Comparison of ENCODE assay signal across 17 cellular contexts in the genomic region with DNA sequence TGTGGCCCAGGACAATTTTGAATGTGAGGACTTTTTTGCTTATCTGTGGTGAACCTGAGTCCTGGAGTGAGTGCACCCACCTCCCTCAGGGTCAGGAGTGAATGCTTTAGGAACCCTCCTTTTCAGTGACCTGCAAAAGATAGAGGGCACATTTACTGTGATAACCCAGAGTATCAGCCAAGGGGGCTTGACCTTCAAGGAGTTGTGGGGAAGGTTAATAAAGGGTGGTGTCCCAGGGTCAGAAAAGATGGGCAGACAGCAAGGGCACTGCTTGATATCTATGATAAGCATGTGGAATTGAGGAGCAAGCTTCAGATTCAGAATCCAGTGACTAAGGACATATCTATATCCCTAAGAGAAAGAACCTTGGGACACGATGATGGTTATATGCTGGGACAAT. TPM values are rescaled to one million over a fixed set of nuclear protein-coding genes. Genes with fewer than 3 reads are reported as not detected.
A peak's percentile ranks its signal among the peaks of the same experiment; 100 is the strongest.
DNase-seq lines count a peak whose midpoint lies in the region; ATAC-seq lines count a peak whose summit lies in the region.
"Had no signal": no experiment of that assay in that cellular context is flagged by ENCODE, and none has a peak within 500 bp of the region (broad histone marks: within the 10 kb centered on the region; RNA-seq: fewer than 3 reads in every experiment).

No MANE protein-coding gene starts in this region.

- peaks cover 33% of the 10 kb centered on the region for H3K36me3 Mint-ChIP-seq in activated naive CD4-positive, alpha-beta T cell treated with anti-CD3 and anti-CD28 coated beads, Interleukin-2, amount 50 U/mL, for 24 hours
- peaks cover 58% of the 10 kb centered on the region for H3K36me3 Mint-ChIP-seq in T-helper 2 cell treated with Interferon-gamma antibody and Interleukin-4, amounts not matched to agents 5 μg/mL and 100 μg/mL, for 36 hours (ENCODE audit: low read depth)
- peaks cover 55% of the 10 kb centered on the region for H3K36me3 Mint-ChIP-seq in activated naive CD8-positive, alpha-beta T cell treated with anti-CD3 and anti-CD28 coated beads, Interleukin-2, amount 10 ng/mL, durations not matched to agents 7 days and 5 days
- peaks cover 75% of the 10 kb centered on the region for H3K36me3 Mint-ChIP-seq in stimulated activated memory B cell treated with anti-CD40 and anti-IgM and Interleukin-4, amounts not matched to agents 10 μg/mL and 1 μg/mL and 100 μg/mL, for 72 hours

- POLR2A ChIA-PET in activated naive CD8-positive, alpha-beta T cell treated with anti-CD3 and anti-CD28 coated beads, Interleukin-2, amount 10 ng/mL, durations not matched to agents 7 days and 5 days (lab: Charles Lee): interaction anchor here (0.7 to 1.1 kb wide), 3 partner anchors 15 to 51 kb away, joined by 3 to 6 read pairs (median 3); no protein-coding TSS in a partner anchor

- ATAC-seq in activated naive CD8-positive, alpha-beta T cell treated with anti-CD3 and anti-CD28 coated beads, Interleukin-2, amount 10 ng/mL, durations not matched to agents 7 days and 5 days (ENCODE audit: low read depth): no peak
- no peak for ATAC-seq in stimulated activated memory B cell treated with anti-CD40 and anti-IgM and Interleukin-4, amounts not matched to agents 10 μg/mL and 1 μg/mL and 100 μg/mL, for 72 hours
- ATAC-seq in HG03442 (IDR thresholded peaks at IDR 0.05; ENCODE audit: unreplicated experiment): no peak

- no peaks in the 10 kb centered on the region for H3K9me3 Mint-ChIP-seq in activated naive CD4-positive, alpha-beta T cell treated with anti-CD3 and anti-CD28 coated beads, Interleukin-2, amount 50 U/mL, for 24 hours
- no peaks in the 10 kb centered on the region for H3K9me3 Mint-ChIP-seq in T-helper 2 cell treated with Interferon-gamma antibody and Interleukin-4, amounts not matched to agents 5 μg/mL and 100 μg/mL, for 36 hours
- H3K9me3 Mint-ChIP-seq in activated naive CD8-positive, alpha-beta T cell treated with anti-CD3 and anti-CD28 coated beads, Interleukin-2, amount 10 ng/mL, durations not matched to agents 7 days and 5 days: no peaks in the 10 kb centered on the region
- no peaks in the 10 kb centered on the region for H3K9me3 Mint-ChIP-seq in stimulated activated memory B cell treated with anti-CD40 and anti-IgM and Interleukin-4, amounts not matched to agents 10 μg/mL and 1 μg/mL and 100 μg/mL, for 72 hours

- H3K27me3 Mint-ChIP-seq in activated naive CD4-positive, alpha-beta T cell treated with anti-CD3 and anti-CD28 coated beads, Interleukin-2, amount 50 U/mL, for 24 hours: no peaks in the 10 kb centered on the region
- no peaks in the 10 kb centered on the region for H3K27me3 Mint-ChIP-seq in T-helper 2 cell treated with Interferon-gamma antibody and Interleukin-4, amounts not matched to agents 5 μg/mL and 100 μg/mL, for 36 hours (ENCODE audit: low read depth)
- no peaks in the 10 kb centered on the region for H3K27me3 Mint-ChIP-seq in activated naive CD8-positive, alpha-beta T cell treated with anti-CD3 and anti-CD28 coated beads, Interleukin-2, amount 10 ng/mL, durations not matched to agents 7 days and 5 days
- no peaks in the 10 kb centered on the region for H3K27me3 Mint-ChIP-seq in stimulated activated memory B cell treated with anti-CD40 and anti-IgM and Interleukin-4, amounts not matched to agents 10 μg/mL and 1 μg/mL and 100 μg/mL, for 72 hours

- peaks cover 45% of the 10 kb centered on the region for H3K4me1 Mint-ChIP-seq in activated naive CD4-positive, alpha-beta T cell treated with anti-CD3 and anti-CD28 coated beads, Interleukin-2, amount 50 U/mL, for 24 hours
- H3K4me1 Mint-ChIP-seq in T-helper 2 cell treated with Interferon-gamma antibody and Interleukin-4, amounts not matched to agents 5 μg/mL and 100 μg/mL, for 36 hours (ENCODE audit: low read depth): peaks cover 18% of the 10 kb centered on the region
- peaks cover 31% of the 10 kb centered on the region for H3K4me1 Mint-ChIP-seq in activated naive CD8-positive, alpha-beta T cell treated with anti-CD3 and anti-CD28 coated beads, Interleukin-2, amount 10 ng/mL, durations not matched to agents 7 days and 5 days
- peaks cover 52% of the 10 kb centered on the region for H3K4me1 Mint-ChIP-seq in stimulated activated memory B cell treated with anti-CD40 and anti-IgM and Interleukin-4, amounts not matched to agents 10 μg/mL and 1 μg/mL and 100 μg/mL, for 72 hours

- DNase-seq in activated naive CD4-positive, alpha-beta T cell (lab: John Stamatoyannopoulos, UW): no peak
- no peak for DNase-seq in T-helper 2 cell treated with Interferon-gamma antibody and Interleukin-4, amounts not matched to agents 5 μg/mL and 100 μg/mL, for 36 hours (ENCODE audit: low spot score)
- no peak for DNase-seq in activated naive CD8-positive, alpha-beta T cell treated with anti-CD3 and anti-CD28 coated beads, Interleukin-2, amount 10 ng/mL, durations not matched to agents 7 days and 5 days
- DNase-seq in NCI-H2107 (lab: John Stamatoyannopoulos, UW) (no peak), 8988T (no peak)
- DNase-seq: activated effector memory CD4-positive, alpha-beta T cell treated with anti-CD3 and anti-CD28 coated beads, Interleukin-2, amount 50 U/mL, for 16 hours; cerebellar nuclear complex; GM23248; KG1; mammary epithelial cell; NCI-H2029 treated with DMSO at 0.1 percent for 48 hours; NCI-H510A; RPMI8226; spleen had no signal

- peak overlapping the region; percentile 93 for H3K4me3 Mint-ChIP-seq in activated naive CD4-positive, alpha-beta T cell treated with anti-CD3 and anti-CD28 coated beads, Interleukin-2, amount 50 U/mL, for 24 hours
- H3K4me3 Mint-ChIP-seq in T-helper 2 cell treated with Interferon-gamma antibody and Interleukin-4, amounts not matched to agents 5 μg/mL and 100 μg/mL, for 36 hours: peak overlapping the region; percentile 89
- H3K4me3 Mint-ChIP-seq in activated naive CD8-positive, alpha-beta T cell treated with anti-CD3 and anti-CD28 coated beads, Interleukin-2, amount 10 ng/mL, durations not matched to agents 7 days and 5 days: peak overlapping the region; percentile 97
- H3K4me3 Mint-ChIP-seq in stimulated activated memory B cell treated with anti-CD40 and anti-IgM and Interleukin-4, amounts not matched to agents 10 μg/mL and 1 μg/mL and 100 μg/mL, for 72 hours: peak overlapping the region; percentile 94

- H3K27ac Mint-ChIP-seq in activated naive CD4-positive, alpha-beta T cell treated with anti-CD3 and anti-CD28 coated beads, Interleukin-2, amount 50 U/mL, for 24 hours: no peak overlapping the region
- no peak overlapping the region for H3K27ac Mint-ChIP-seq in T-helper 2 cell treated with Interferon-gamma antibody and Interleukin-4, amounts not matched to agents 5 μg/mL and 100 μg/mL, for 36 hours
- peak overlapping the region; percentile 38 for H3K27ac Mint-ChIP-seq in activated naive CD8-positive, alpha-beta T cell treated with anti-CD3 and anti-CD28 coated beads, Interleukin-2, amount 10 ng/mL, durations not matched to agents 7 days and 5 days
- H3K27ac Mint-ChIP-seq in stimulated activated memory B cell treated with anti-CD40 and anti-IgM and Interleukin-4, amounts not matched to agents 10 μg/mL and 1 μg/mL and 100 μg/mL, for 72 hours: peak overlapping the region; percentile 100

RNA-seq across cellular contexts. Expression of gene HLA-A, which starts 4.5 kb away (rescaled TPM):
- 1,000 to 10,000 TPM; 2,013 to 2,035 TPM for total RNA-seq in activated naive CD8-positive, alpha-beta T cell treated with anti-CD3 and anti-CD28 coated beads, Interleukin-2, amount 10 ng/mL, durations not matched to agents 7 days and 5 days

Comparison
In these comparisons a context has a peak if more than half of its experiments do, and no peak if none do; other contexts are left out.
1. H3K27ac Mint-ChIP-seq: peak in activated naive CD8-positive, alpha-beta T cell treated with anti-CD3 and anti-CD28 coated beads, Interleukin-2, amount 10 ng/mL, durations not matched to agents 7 days and 5 days (single experiment) and stimulated activated memory B cell treated with anti-CD40 and anti-IgM and Interleukin-4, amounts not matched to agents 10 μg/mL and 1 μg/mL and 100 μg/mL, for 72 hours (single experiment); none in activated naive CD4-positive, alpha-beta T cell treated with anti-CD3 and anti-CD28 coated beads, Interleukin-2, amount 50 U/mL, for 24 hours (single experiment) and T-helper 2 cell treated with Interferon-gamma antibody and Interleukin-4, amounts not matched to agents 5 μg/mL and 100 μg/mL, for 36 hours (single experiment).
2. Peak in every context shown above with its lines, with median percentiles within 50 percentile points of each other: H3K4me3 Mint-ChIP-seq.